ENCODE assay signal across 8 cellular contexts in the genomic region with DNA sequence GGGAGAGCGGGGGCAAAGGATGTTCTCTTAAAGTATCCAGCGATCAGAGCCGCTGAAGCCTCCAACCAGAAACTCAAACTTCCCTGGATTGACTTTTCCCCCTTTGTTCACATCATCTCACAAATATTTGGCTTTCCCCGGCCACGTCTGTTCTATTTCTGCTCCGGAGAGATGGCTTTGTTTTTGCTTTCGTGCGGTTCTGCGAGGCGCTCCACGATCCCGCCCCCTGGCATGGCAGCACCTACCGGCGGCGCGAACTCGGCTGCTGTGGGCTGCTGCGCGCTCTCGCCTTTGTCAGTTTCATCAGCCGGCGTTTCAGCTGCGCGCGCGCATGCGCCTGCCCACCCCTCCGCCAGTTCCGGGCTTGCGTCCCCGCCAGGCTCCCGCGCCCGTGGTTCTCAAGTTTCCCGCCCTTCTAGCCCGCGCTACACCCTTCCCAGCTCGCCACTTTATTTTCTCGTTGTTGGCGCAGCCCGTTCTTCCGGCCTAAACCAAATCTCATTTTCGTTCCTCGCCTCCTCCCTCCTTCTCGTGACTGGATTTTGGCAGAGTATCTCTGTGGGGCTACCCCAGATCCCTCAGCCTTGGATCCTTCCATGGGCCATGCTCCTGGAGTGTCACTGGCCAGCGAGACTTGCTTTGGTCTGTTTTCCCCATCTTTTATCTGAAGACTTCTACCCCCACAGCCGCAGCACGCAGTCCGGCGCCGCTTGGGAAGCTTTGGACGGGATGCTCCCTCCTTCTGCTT.
DNase-seq lines count a peak whose midpoint lies in the region; ATAC-seq, FAIRE-seq and TF ChIP-seq lines count a peak whose summit lies in the region.

No MANE protein-coding gene starts in this region.

- H3K4me1 ChIP-seq in HAP-1 (peaks cover 9% of the 10 kb centered on the region; the same call in 1 of the 2 replicates), MM.1S (ENCODE audit: low read length) (peaks cover 4% of the 10 kb centered on the region; the same call in 1 of the 2 replicates), pancreas (no peaks in the 10 kb centered on the region), tibial artery (peaks cover 0 to 18% (median 6%) of the 10 kb centered on the region in 4 donors)

- H3K4me3 ChIP-seq in HAP-1 (peak overlapping the region; percentile 41), MM.1S (ENCODE audit: low read length) (peak overlapping the region; percentile 69), pancreas (peak overlapping the region; percentile 36 to 61 (median 46)), tibial artery (peak overlapping the region; percentile 60 to 76)

- H3K36me3 Mint-ChIP-seq in activated naive CD4-positive, alpha-beta T cell treated with anti-CD3 and anti-CD28 coated beads, Interleukin-2, amount 50 U/mL, for 72 hours: peaks cover 10 to 11% of the 10 kb centered on the region in 2 donors

- H3K27ac ChIP-seq in MM.1S (ENCODE audit: low read length) (peak overlapping the region; percentile 73), pancreas (peak overlapping the region; percentile 4 to 80 (median 61)), tibial artery (peak overlapping the region; percentile 86 to 88)

- H3K9ac ChIP-seq in MM.1S (ENCODE audit: low read length): peak overlapping the region; percentile 81

- peak overlapping the region; percentile 98 for H3K4me2 ChIP-seq in MM.1S (ENCODE audit: low read depth, low read length)

- H4K20me1 ChIP-seq in MM.1S (ENCODE audit: insufficient read depth, low read length): no peaks in the 10 kb centered on the region

- H3K36me3 ChIP-seq in HAP-1 (replicated peaks) (no peaks in the 10 kb centered on the region), MM.1S (replicated peaks; ENCODE audit: insufficient read depth, low read length) (no peaks in the 10 kb centered on the region), pancreas (no peaks in the 10 kb centered on the region), tibial artery (no peaks in the 10 kb centered on the region)

- peak; percentile 41 for DNase-seq in GM04503 (ENCODE audit: low read depth)
- peak; percentile 78 to 90 for DNase-seq in HAP-1 (ENCODE audit: low spot score in 2 of 2)
- peak; percentile 91 for DNase-seq in MM.1S
- DNase-seq in SK-N-DZ (ENCODE audit: low spot score): peak; percentile 76
- DNase-seq in activated naive CD4-positive, alpha-beta T cell treated with anti-CD3 and anti-CD28 coated beads, Interleukin-2, amount 50 U/mL, for 72 hours (ENCODE audit: low spot score in 2 of 2): peak; percentile 83 to 91
- DNase-seq in Right ventricle myocardium inferior (ENCODE audit: missing footprints): peak; percentile 94
- DNase-seq in pancreas: peak; percentile 84 to 92 (median 87)
- DNase-seq in tibial artery: peak; percentile 90 to 95

- no peak for FAIRE-seq in pancreas (lab: Jason Lieb, UNC)

- peak overlapping the region; percentile 92 to 98 for H3K27ac Mint-ChIP-seq in activated naive CD4-positive, alpha-beta T cell treated with anti-CD3 and anti-CD28 coated beads, Interleukin-2, amount 50 U/mL, for 72 hours

- peaks cover 18% of the 10 kb centered on the region for H3F3A ChIP-seq in MM.1S (ENCODE audit: insufficient read depth, low read length)

- no peaks in the 10 kb centered on the region for H3K9me2 ChIP-seq in MM.1S (replicated peaks; ENCODE audit: insufficient read depth, low read length)

- peak overlapping the region; percentile 99 for H2AFZ ChIP-seq in MM.1S (ENCODE audit: low read length)

- no peaks in the 10 kb centered on the region for H3K9me3 Mint-ChIP-seq in activated naive CD4-positive, alpha-beta T cell treated with anti-CD3 and anti-CD28 coated beads, Interleukin-2, amount 50 U/mL, for 72 hours

- ATAC-seq in activated naive CD4-positive, alpha-beta T cell treated with anti-CD3 and anti-CD28 coated beads, Interleukin-2, amount 50 U/mL, for 72 hours: peak; percentile 87 to 93
- ATAC-seq in Right ventricle myocardium inferior (peak; percentile 97), pancreas (peak; percentile 94 to 98 (median 94))

- intact Hi-C loops in Right ventricle myocardium inferior (cut with DNase I) (no loop called here), pancreas (cut with DNase I) (no loop called here), tibial artery (cut with DNase I; ENCODE audit: low total_unique reads) (loop anchor here (2.0 kb wide), 1 partner anchor 97 kb away; a partner anchor contains a TSS)

- 9 to 10% methylated on average over 52 of the region's 52 CpGs for WGBS in pancreas, 2 donors

- no peaks in the 10 kb centered on the region for H3K79me2 ChIP-seq in MM.1S (ENCODE audit: low read length)

- no peaks in the 10 kb centered on the region for H3K9me3 ChIP-seq in HAP-1
- no peaks in the 10 kb centered on the region for H3K9me3 ChIP-seq in MM.1S (replicated peaks; ENCODE audit: insufficient read depth, low read length)
- no peaks in the 10 kb centered on the region for H3K9me3 ChIP-seq in pancreas
- H3K9me3 ChIP-seq in tibial artery: no peaks in the 10 kb centered on the region

- in situ Hi-C loops in HAP-1 (cut with MboI; ENCODE audit: low sequenced_read_pairs): no loop called here

- TF ChIP-seq CTCF in MM.1S (IDR thresholded peaks at IDR 0.05; ENCODE audit: low read length) (no peak), pancreas (IDR thresholded peaks at IDR 0.05) (no peak), tibial artery (IDR thresholded peaks at IDR 0.05) (peak; percentile 10 to 13)

- H3K27me3 ChIP-seq in HAP-1 (ENCODE audit: low read depth): no peaks in the 10 kb centered on the region
- no peaks in the 10 kb centered on the region for H3K27me3 ChIP-seq in MM.1S (replicated peaks; ENCODE audit: insufficient read depth, low read length)
- no peaks in the 10 kb centered on the region for H3K27me3 ChIP-seq in pancreas
- H3K27me3 ChIP-seq in tibial artery: no peaks in the 10 kb centered on the region

Comparison
In these comparisons a context has a peak if more than half of its experiments do, and no peak if none do; other contexts are left out.
1. Peak in every context shown above with its lines: DNase-seq, ATAC-seq, H3K4me3 ChIP-seq and H3K27ac ChIP-seq.
2. DNase-seq: peak in every context shown above with its lines; median percentile 94 in Right ventricle myocardium inferior; 92 in tibial artery; 91 in MM.1S; 87 in activated naive CD4-positive, alpha-beta T cell treated with anti-CD3 and anti-CD28 coated beads, Interleukin-2, amount 50 U/mL, for 72 hours; 87 in pancreas; 84 in HAP-1; 76 in SK-N-DZ; 41 in GM04503.
3. CTCF ChIP-seq: peak in tibial artery (2 of 2); none in MM.1S (single experiment) and pancreas (0 of 4).